ENCODE assay signal across 24 cellular contexts in the genomic region with DNA sequence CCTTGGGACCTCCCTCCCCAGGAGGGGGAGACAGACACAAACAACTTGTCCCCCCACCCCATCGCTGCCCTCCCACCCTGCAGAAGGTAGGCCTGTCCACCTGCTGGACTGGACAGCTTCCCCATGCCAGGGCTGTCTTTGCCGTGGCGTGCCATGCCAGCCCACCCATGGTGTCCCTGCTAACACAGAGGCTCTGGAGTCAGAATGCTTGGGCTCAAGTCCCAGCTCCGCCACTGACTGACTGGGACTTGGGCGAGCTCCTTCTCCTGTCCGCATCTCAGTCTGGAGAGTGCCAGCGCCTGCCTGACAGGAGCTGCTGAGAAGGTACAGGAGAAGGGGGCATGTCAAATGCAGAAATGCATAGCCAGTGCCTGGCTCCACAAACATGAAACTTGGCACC. TPM values are rescaled to one million over a fixed set of nuclear protein-coding genes. Genes with fewer than 3 reads are reported as not detected.
"Had no signal": no experiment of that assay in that cellular context is flagged by ENCODE, and none has a peak within 500 bp of the region (broad histone marks: within the 10 kb centered on the region; RNA-seq: fewer than 3 reads in every experiment).

No MANE protein-coding gene starts in this region.

- H3K4me3 ChIP-seq: MG63, SJSA1, SK-N-MC had no signal

- FAIRE-seq: RCC 7860 had no signal

- H3K36me3 ChIP-seq: MG63, SJSA1 had no signal

- H3K27ac ChIP-seq: SJSA1, SK-N-MC had no signal

- H3K9me3 ChIP-seq: MG63, SJSA1 had no signal

- DNase-seq: Karpas-422, KG1, MG63, NCI-H1092, NCI-H1105 treated with DMSO at 0.1 percent for 48 hours, NCI-H1417 treated with DMSO at 0.1 percent for 48 hours, NCI-H146, NCI-H1694 treated with DMSO at 0.1 percent for 48 hours, NCI-H2029, NCI-H2081 treated with DMSO at 0.1 percent for 48 hours, NCI-H2171, NCI-H226, NCI-H446, NCI-H510A, NCI-H524 treated with DMSO at 0.1 percent for 48 hours, NCI-H69, NCI-H774, Right ventricle myocardium superior, RPMI8226, SIG-M5 had no signal

- H3K4me1 ChIP-seq: SJSA1 had no signal

- H3K27me3 ChIP-seq: MG63 had no signal

RNA-seq across cellular contexts. Expression of gene WNT7A, which starts 23.9 kb away (rescaled TPM):
- total RNA-seq: HT-29, Right ventricle myocardium superior, SJSA1 had no signal
